In genomic region chr7:155470686-155471638, GRCh38 we compare ENCODE assay signal across 16 cellular contexts. TPM values are rescaled to one million over a fixed set of nuclear protein-coding genes. Genes with fewer than 3 reads are reported as not detected.
A peak's percentile ranks its signal among the peaks of the same experiment; 100 is the strongest.
DNase-seq lines count a peak whose midpoint lies in the region; ATAC-seq and TF ChIP-seq lines count a peak whose summit lies in the region.
"Had no signal": no experiment of that assay in that cellular context is flagged by ENCODE, and none has a peak within 500 bp of the region (broad histone marks: within the 10 kb centered on the region; RNA-seq: fewer than 3 reads in every experiment).

No MANE protein-coding gene starts in this region.

- no peaks in the 10 kb centered on the region for H3K36me3 ChIP-seq in SK-N-SH (replicated peaks in 1 of 2; ENCODE audit: control insufficient read depth in 1 of 2, insufficient read depth in 2 of 2, low read length in 1 of 2)
- no peaks in the 10 kb centered on the region for H3K36me3 ChIP-seq in SK-N-MC (ENCODE audit: insufficient read depth, low read length)
- H3K36me3 ChIP-seq in iPS-15b (ENCODE audit: control insufficient read depth, insufficient read depth, low read length), result no peaks in the 10 kb centered on the region
- no peaks in the 10 kb centered on the region for H3K36me3 ChIP-seq in smooth muscle cell (ENCODE audit: low read depth)
- no peaks in the 10 kb centered on the region for H3K36me3 ChIP-seq in stomach
- H3K36me3 ChIP-seq: breast epithelium, tibial artery had no signal

- no peak for TF ChIP-seq POLR2A in stomach (IDR thresholded peaks at IDR 0.05)

- H3K4me3 ChIP-seq in SK-N-SH (ENCODE audit: low read depth in 2 of 2, low read length in 1 of 2) (no peak overlapping the region), SK-N-MC (peak overlapping the region; percentile 71), iPS-15b (ENCODE audit: low read depth, low read length) (peak overlapping the region; percentile 16), smooth muscle cell (no peak overlapping the region), stomach (no peak overlapping the region)
- H3K4me3 ChIP-seq: breast epithelium, tibial artery had no signal

- CTCF ChIA-PET in SK-N-SH (lab: Yijun Ruan, JAX), result interaction anchor here (0.6 to 1.7 kb wide), 6 partner anchors 8 to 174 kb away, joined by 3 to 5 read pairs (median 3); no protein-coding TSS in a partner anchor

- TF ChIP-seq EP300 in SK-N-SH (IDR thresholded peaks at IDR 0.05; ENCODE audit: borderline replicate concordance in 1 of 2, low read depth in 1 of 2, low read length in 1 of 2) (no peak), stomach (IDR thresholded peaks at IDR 0.05) (no peak)

- no peaks in the 10 kb centered on the region for H3K9me3 ChIP-seq in SK-N-SH
- no peaks in the 10 kb centered on the region for H3K9me3 ChIP-seq in SK-N-MC (ENCODE audit: low read depth, low read length)
- H3K9me3 ChIP-seq in iPS-15b (ENCODE audit: control insufficient read depth, insufficient read depth, low read length), result no peaks in the 10 kb centered on the region
- no peaks in the 10 kb centered on the region for H3K9me3 ChIP-seq in smooth muscle cell (replicated peaks; ENCODE audit: low read depth)
- peaks cover 5 to 10% (median 8%) of the 10 kb centered on the region in 4 donors for H3K9me3 ChIP-seq in stomach

- H3K79me2 ChIP-seq in SK-N-SH (ENCODE audit: insufficient read depth) (no peaks in the 10 kb centered on the region), smooth muscle cell (ENCODE audit: low read depth) (no peaks in the 10 kb centered on the region)

- POLR2A ChIA-PET in SK-N-SH (lab: Yijun Ruan, JAX), result no interaction called here

- TF ChIP-seq CTCF in SK-N-SH (IDR thresholded peaks at IDR 0.05) (no peak), smooth muscle cell (IDR thresholded peaks at IDR 0.05; ENCODE audit: borderline replicate concordance, insufficient read depth, poor library complexity, severe bottlenecking) (no peak), stomach (IDR thresholded peaks at IDR 0.05) (no peak)

- no peak for TF ChIP-seq RAD21 in SK-N-SH (IDR thresholded peaks at IDR 0.05; ENCODE audit: low read length)

- H2AFZ ChIP-seq in SK-N-SH (ENCODE audit: low read depth) (no peak overlapping the region), smooth muscle cell (ENCODE audit: low read depth) (no peak overlapping the region)

- ATAC-seq in SK-N-SH treated with all-trans-retinoic acid at 6 μM for 48 hours (no peak), GM19455 (IDR thresholded peaks at IDR 0.05; ENCODE audit: unreplicated experiment) (no peak)

- WGBS in SK-N-SH (ENCODE audit: low lambda C conversion rate), result 18% methylated on average over 23 of the region's 24 CpGs
- 6% methylated on average over 24 of the region's 24 CpGs for WGBS in smooth muscle cell (ENCODE audit: low lambda C conversion rate)
- WGBS in stomach, 5 donors, result 4 to 7% (median 6%) methylated on average over 24 of the region's 24 CpGs

- H3K27me3 ChIP-seq in SK-N-SH (ENCODE audit: insufficient read depth) (peaks cover 97% of the 10 kb centered on the region), iPS-15b (ENCODE audit: control insufficient read depth, insufficient read depth, low read length) (peaks cover 99% of the 10 kb centered on the region), smooth muscle cell (ENCODE audit: low read depth) (peaks cover 92% of the 10 kb centered on the region), stomach (peaks cover 28 to 100% (median 95%) of the 10 kb centered on the region in 3 donors)

- H3F3A ChIP-seq in SK-N-SH (replicated peaks; ENCODE audit: insufficient read depth), result no peaks in the 10 kb centered on the region
- no peaks in the 10 kb centered on the region for H3F3A ChIP-seq in smooth muscle cell (ENCODE audit: low read depth)

- H3K9ac ChIP-seq in SK-N-SH (no peak overlapping the region), SK-N-MC (ENCODE audit: insufficient read length) (peak overlapping the region; percentile 9), iPS-15b (ENCODE audit: low read depth, low read length) (no peak overlapping the region), smooth muscle cell (ENCODE audit: low read depth) (no peak overlapping the region)

- peaks cover 4% of the 10 kb centered on the region; the same call in 1 of the 2 replicates for H4K20me1 ChIP-seq in SK-N-SH (ENCODE audit: insufficient read depth)
- no peaks in the 10 kb centered on the region for H4K20me1 ChIP-seq in smooth muscle cell (ENCODE audit: low read depth)

- H3K27ac ChIP-seq in SK-N-SH (ENCODE audit: low read depth in 2 of 2, low read length in 1 of 2) (no peak overlapping the region), SK-N-MC (peak overlapping the region; percentile 92), smooth muscle cell (ENCODE audit: low read depth) (no peak overlapping the region), stomach (no peak overlapping the region)
- H3K27ac ChIP-seq: 22Rv1, breast epithelium, tibial artery had no signal

- intact Hi-C loops in stomach (cut with DNase I; ENCODE audit: low total_unique reads), result no loop called here

- H3K4me1 ChIP-seq in SK-N-SH (ENCODE audit: control insufficient read depth in 1 of 2, insufficient read depth in 2 of 2, low read depth in 1 of 2, low read length in 1 of 2) (no peaks in the 10 kb centered on the region; a peak in 1 of 4 replicates), iPS-15b (ENCODE audit: control insufficient read depth, insufficient read depth, low read length) (peaks cover 6% of the 10 kb centered on the region), smooth muscle cell (ENCODE audit: low read depth) (peaks cover 25% of the 10 kb centered on the region), stomach (peaks cover 23 to 31% (median 27%) of the 10 kb centered on the region in 4 donors)

- H3K4me2 ChIP-seq in SK-N-SH (no peak overlapping the region), smooth muscle cell (peak overlapping the region; percentile 79)

- no peaks in the 10 kb centered on the region for H3K9me2 ChIP-seq in SK-N-SH

- DNase-seq in SK-N-SH, result peak; percentile 26
- no peak for DNase-seq in SK-N-MC (ENCODE audit: low read depth, low spot score)
- DNase-seq in smooth muscle cell (lab: John Stamatoyannopoulos, UW; ENCODE audit: unreplicated experiment), result no peak
- no peak for DNase-seq in stimulated activated CD4-positive, alpha-beta T cell treated with anti-CD3 and anti-CD28 coated beads, Interleukin-15, amount 100 ng/mL, for 24 hours
- no peak for DNase-seq in stomach
- DNase-seq: activated naive CD4-positive, alpha-beta T cell treated with anti-CD3 and anti-CD28 coated beads, Interleukin-2, amount 50 U/mL, for 16 hours; KG1; SIG-M5 had no signal

TF ChIP-seq in SK-N-SH, 30 proteins besides CTCF, POLR2A, EP300 and RAD21:
- TF ChIP-seq TEAD4 (IDR thresholded peaks at IDR 0.05; ENCODE audit: borderline replicate concordance, insufficient read depth) (no peak), GATA2 (CRISPR knock-in tag; IDR thresholded peaks at IDR 0.05) (no peak), FOXM1 (IDR thresholded peaks at IDR 0.05; ENCODE audit: low read depth) (no peak), FOSL2 (IDR thresholded peaks at IDR 0.05; ENCODE audit: borderline replicate concordance, low read depth) (no peak)
TF ChIP-seq in SK-N-SH: peak in this region for 0.

TF ChIP-seq in SK-N-SH treated with all-trans-retinoic acid at 6 μM for 48 hours, 23 proteins besides CTCF, POLR2A, EP300 and RAD21 (continues in another document):
- TF ChIP-seq TSHZ2 (CRISPR knock-in tag; IDR thresholded peaks at IDR 0.05) (no peak), BACH2 (CRISPR knock-in tag; IDR thresholded peaks at IDR 0.05; ENCODE audit: borderline replicate concordance) (no peak), CREB5 (CRISPR knock-in tag; IDR thresholded peaks at IDR 0.05; ENCODE audit: low read depth) (no peak), GLIS3 (CRISPR knock-in tag; IDR thresholded peaks at IDR 0.05) (no peak)

RNA-seq across cellular contexts. Expression of gene EN2, which starts 13.0 kb away (rescaled TPM):
- polyA plus RNA-seq in SK-N-SH (2012; rRNA removed), result 0.02 TPM in 1 of 2 replicates, not detected in the other
- polyA plus RNA-seq in SK-N-SH (2012; cell fraction: cytosol; rRNA removed), result 0.01 TPM in 1 of 2 replicates, not detected in the other
- 0.01 TPM in 1 of 2 replicates, not detected in the other for polyA plus RNA-seq in SK-N-SH (2012; cell fraction: nucleus; rRNA removed)
- not detected in 2 replicates for total RNA-seq in smooth muscle cell
- 0.07 TPM in 1 of 2 replicates, not detected in the other for polyA plus RNA-seq in smooth muscle cell
- not detected for total RNA-seq in stomach
- under 1 TPM in 1 of 3 donors, not detected in 2; 0.03 TPM for polyA plus RNA-seq in stomach
- total RNA-seq: activated CD8-positive, alpha-beta memory T cell treated with anti-CD3 and anti-CD28 coated beads for 36 hours; frontal cortex had no signal

Comparison
In these comparisons a context has a peak if more than half of its experiments do, and no peak if none do; other contexts are left out.
1. H3K4me3 ChIP-seq: peak in SK-N-MC (single experiment) and iPS-15b (single experiment); none in SK-N-SH (0 of 2), smooth muscle cell (single experiment) and stomach (0 of 4).